17 cellular contexts compared by ENCODE assay signal in genomic region chr16:17328971-17329370, GRCh38.
DNase-seq lines count a peak whose midpoint lies in the region; ATAC-seq and TF ChIP-seq lines count a peak whose summit lies in the region.
"Had no signal": no experiment of that assay in that cellular context is flagged by ENCODE, and none has a peak within 500 bp of the region (broad histone marks: within the 10 kb centered on the region; RNA-seq: fewer than 3 reads in every experiment).

No MANE protein-coding gene starts in this region.

- peak overlapping the region in 2 of 3 experiments; percentile 34 to 72 for H3K27ac Mint-ChIP-seq in nephron
- H3K27ac Mint-ChIP-seq: type B pancreatic cell had no signal

- H2AFZ ChIP-seq in SK-N-SH (ENCODE audit: low read depth), result no peak overlapping the region
- no peak overlapping the region for H2AFZ ChIP-seq in mammary epithelial cell (ENCODE audit: low read depth, low read length)

- 77% methylated on average over 9 of the region's 9 CpGs for WGBS in SK-N-SH (ENCODE audit: low lambda C conversion rate)
- 86% methylated on average over 9 of the region's 9 CpGs for WGBS in mammary epithelial cell (ENCODE audit: low coverage, missing lambda C conversion rate)

- peaks cover 8% of the 10 kb centered on the region for H3K27me3 Mint-ChIP-seq in nephron (ENCODE audit: low read depth)
- H3K27me3 Mint-ChIP-seq: naive B cell, type B pancreatic cell had no signal

- H3K4me3 Mint-ChIP-seq in nephron, result no peak overlapping the region
- H3K4me3 Mint-ChIP-seq: type B pancreatic cell had no signal

- H3K4me1 Mint-ChIP-seq in nephron, result peaks cover 52% of the 10 kb centered on the region

- peak; percentile 63 for DNase-seq in SK-N-SH
- peak; percentile 75 for DNase-seq in fibroblast of mammary gland (ENCODE audit: low read depth)
- peak in 1 of 2 donors; percentile 69 for DNase-seq in uterus
- no peak for DNase-seq in mammary epithelial cell
- DNase-seq: activated naive CD4-positive, alpha-beta T cell treated with Interleukin-2 at 50 U/mL for 16 hours; Calu3; central memory CD4-positive, alpha-beta T cell; KG1; naive B cell; NCI-H1930 had no signal

- CTCF ChIA-PET in SK-N-SH (lab: Yijun Ruan, JAX), result interaction anchor here (1.6 kb wide), 2 partner anchors 31 to 140 kb away, joined by 3 to 6 read pairs; no protein-coding TSS in a partner anchor
- CTCF ChIA-PET in mammary epithelial cell (lab: Charles Lee; ENCODE audit: low non-redundant PET), result no interaction called here

- no peaks in the 10 kb centered on the region for H3K9me3 Mint-ChIP-seq in nephron
- H3K9me3 Mint-ChIP-seq: naive B cell, type B pancreatic cell had no signal

- no peak for TF ChIP-seq EP300 in SK-N-SH (IDR thresholded peaks at IDR 0.05; ENCODE audit: borderline replicate concordance in 1 of 2, low read depth in 1 of 2, low read length in 1 of 2)

- H3K9me3 ChIP-seq in SK-N-SH, result no peaks in the 10 kb centered on the region
- no peaks in the 10 kb centered on the region for H3K9me3 ChIP-seq in uterus
- no peaks in the 10 kb centered on the region for H3K9me3 ChIP-seq in mammary epithelial cell (replicated peaks; ENCODE audit: insufficient read depth, low read length)
- H3K9me3 ChIP-seq: Peyer's patch had no signal

- H3K36me3 ChIP-seq in SK-N-SH (replicated peaks in 1 of 2; ENCODE audit: control insufficient read depth in 1 of 2, insufficient read depth in 2 of 2, low read length in 1 of 2) (peaks cover 0 to 5% of the 10 kb centered on the region in 2 experiments), uterus (no peaks in the 10 kb centered on the region), mammary epithelial cell (ENCODE audit: insufficient read depth, low read length) (no peaks in the 10 kb centered on the region)
- H3K36me3 ChIP-seq: Peyer's patch had no signal

- intact Hi-C loops in uterus (cut with DNase I; ENCODE audit: low total_unique reads) (no loop called here), mammary epithelial cell (cut with micrococcal nuclease) (no loop called here)

- no peaks in the 10 kb centered on the region for H3K27me3 ChIP-seq in SK-N-SH (ENCODE audit: insufficient read depth)
- no peaks in the 10 kb centered on the region for H3K27me3 ChIP-seq in uterus
- no peaks in the 10 kb centered on the region for H3K27me3 ChIP-seq in mammary epithelial cell (ENCODE audit: insufficient read depth, low read length)
- H3K27me3 ChIP-seq: Peyer's patch had no signal

- no TSS peak for BruUV-seq in mammary epithelial cell (replicated peaks; lab: Mats Ljungman, UMichigan)

- H3K79me2 ChIP-seq in SK-N-SH (ENCODE audit: insufficient read depth) (peaks cover 98% of the 10 kb centered on the region), mammary epithelial cell (ENCODE audit: insufficient read depth, low read length) (no peaks in the 10 kb centered on the region)

- H3K4me3 ChIP-seq in SK-N-SH (ENCODE audit: low read depth in 2 of 2, low read length in 1 of 2) (no peak overlapping the region), fibroblast of mammary gland (ENCODE audit: control insufficient read depth, low read depth, low read length) (no peak overlapping the region), uterus (no peak overlapping the region), mammary epithelial cell (replicated peaks in 1 of 3; ENCODE audit: insufficient read depth in 1 of 3, low read depth in 2 of 3, low read length in 3 of 3) (no peak overlapping the region)
- H3K4me3 ChIP-seq: Peyer's patch, skin epidermis had no signal

- H3K36me3 Mint-ChIP-seq in nephron (ENCODE audit: low read depth), result no peaks in the 10 kb centered on the region
- H3K36me3 Mint-ChIP-seq: type B pancreatic cell had no signal

- H3K4me1 ChIP-seq in SK-N-SH (ENCODE audit: control insufficient read depth in 1 of 2, insufficient read depth in 2 of 2, low read depth in 1 of 2, low read length in 1 of 2), result peaks cover 0 to 30% of the 10 kb centered on the region in 2 experiments; a peak in 2 of 4 replicates
- H3K4me1 ChIP-seq in uterus, result peaks cover 0 to 5% of the 10 kb centered on the region in 2 donors
- H3K4me1 ChIP-seq in mammary epithelial cell (ENCODE audit: insufficient read depth, low read length), result no peaks in the 10 kb centered on the region

- TF ChIP-seq RAD21 in SK-N-SH (IDR thresholded peaks at IDR 0.05; ENCODE audit: low read length), result no peak

- TF ChIP-seq POLR2A in uterus (IDR thresholded peaks at IDR 0.05), result no peak

- dilution Hi-C loops in mammary epithelial cell (cut with HindIII; ENCODE audit: low sequenced_read_pairs), result no loop called here

- peak overlapping the region in 1 of 2 experiments; percentile 84; a peak in 2 of 4 replicates for H3K27ac ChIP-seq in SK-N-SH (ENCODE audit: low read depth in 2 of 2, low read length in 1 of 2)
- peak overlapping the region; percentile 63 to 78 for H3K27ac ChIP-seq in uterus
- H3K27ac ChIP-seq in mammary epithelial cell (ENCODE audit: insufficient read depth, low read depth, low read length), result no peak overlapping the region

- TF ChIP-seq CTCF in SK-N-SH (IDR thresholded peaks at IDR 0.05) (no peak), fibroblast of mammary gland (conservative IDR thresholded peaks at IDR 0.05; ENCODE audit: control insufficient read depth, insufficient read depth, low read depth, low read length) (no peak), nephron (IDR thresholded peaks at IDR 0.05; ENCODE audit: unreplicated experiment in 3 of 3) (no peak), uterus (IDR thresholded peaks at IDR 0.05) (no peak), mammary epithelial cell (conservative IDR thresholded peaks at IDR 0.05 in 1 of 2, IDR thresholded peaks at IDR 0.05 in 1 of 2; ENCODE audit: extremely low read depth in 1 of 2, insufficient read depth in 1 of 2, low read depth in 1 of 2, low read length in 2 of 2) (no peak)

- H4K20me1 ChIP-seq in SK-N-SH (ENCODE audit: insufficient read depth) (peaks cover 95% of the 10 kb centered on the region), mammary epithelial cell (ENCODE audit: insufficient read depth, low read length) (no peaks in the 10 kb centered on the region)

- H3K9ac ChIP-seq in SK-N-SH (no peak overlapping the region), mammary epithelial cell (ENCODE audit: insufficient read depth, low read length) (no peak overlapping the region)

- H3K9me2 ChIP-seq in SK-N-SH, result no peaks in the 10 kb centered on the region

- peaks cover 22% of the 10 kb centered on the region for H3F3A ChIP-seq in SK-N-SH (replicated peaks; ENCODE audit: insufficient read depth)

- no peak overlapping the region for H3K4me2 ChIP-seq in SK-N-SH
- H3K4me2 ChIP-seq in mammary epithelial cell (ENCODE audit: insufficient read depth, low read depth, low read length), result no peak overlapping the region

- POLR2A ChIA-PET in SK-N-SH (lab: Yijun Ruan, JAX), result interaction anchor here (1.0 kb wide), 1 partner anchor 16 kb away, joined by 3 read pairs; no protein-coding TSS in a partner anchor

- ATAC-seq in SK-N-SH treated with all-trans-retinoic acid at 6 μM for 48 hours (no peak), GM21619 (IDR thresholded peaks at IDR 0.05; ENCODE audit: unreplicated experiment) (no peak), HG02885 (IDR thresholded peaks at IDR 0.05; ENCODE audit: poor library complexity, unreplicated experiment) (no peak)

- in situ Hi-C loops in mammary epithelial cell (cut with MboI; ENCODE audit: low sequenced_read_pairs in 2 of 2), result no loop called here

TF ChIP-seq in SK-N-SH, 30 proteins besides CTCF, POLR2A, EP300 and RAD21 (continues in another document):
- TF ChIP-seq RXRA (IDR thresholded peaks at IDR 0.05; ENCODE audit: borderline replicate concordance, low read depth) (no peak), MXI1 (IDR thresholded peaks at IDR 0.05; ENCODE audit: low read depth, low read length) (peak; percentile 42; the same call in 1 of the 2 replicates), FOXJ3 (CRISPR knock-in tag; IDR thresholded peaks at IDR 0.05) (no peak)
- TF ChIP-seq, protein P1, sequence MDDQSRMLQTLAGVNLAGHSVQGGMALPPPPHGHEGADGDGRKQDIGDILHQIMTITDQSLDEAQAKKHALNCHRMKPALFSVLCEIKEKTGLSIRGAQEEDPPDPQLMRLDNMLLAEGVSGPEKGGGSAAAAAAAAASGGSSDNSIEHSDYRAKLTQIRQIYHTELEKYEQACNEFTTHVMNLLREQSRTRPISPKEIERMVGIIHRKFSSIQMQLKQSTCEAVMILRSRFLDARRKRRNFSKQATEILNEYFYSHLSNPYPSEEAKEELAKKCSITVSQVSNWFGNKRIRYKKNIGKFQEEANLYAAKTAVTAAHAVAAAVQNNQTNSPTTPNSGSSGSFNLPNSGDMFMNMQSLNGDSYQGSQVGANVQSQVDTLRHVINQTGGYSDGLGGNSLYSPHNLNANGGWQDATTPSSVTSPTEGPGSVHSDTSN (IDR thresholded peaks at IDR 0.05), result no peak

TF ChIP-seq in SK-N-SH treated with all-trans-retinoic acid at 6 μM for 48 hours, 23 proteins besides CTCF, POLR2A, EP300 and RAD21 (continues in another document):
- no peak for TF ChIP-seq ARNTL (CRISPR knock-in tag; IDR thresholded peaks at IDR 0.05; ENCODE audit: borderline replicate concordance, low read depth)
- TF ChIP-seq ZC3H10 (CRISPR knock-in tag; IDR thresholded peaks at IDR 0.05), result no peak
- no peak for TF ChIP-seq ESRRG (CRISPR knock-in tag; IDR thresholded peaks at IDR 0.05)
- TF ChIP-seq BACH2 (CRISPR knock-in tag; IDR thresholded peaks at IDR 0.05; ENCODE audit: borderline replicate concordance), result no peak
- no peak for TF ChIP-seq ZNF70 (CRISPR knock-in tag; IDR thresholded peaks at IDR 0.05)
- no peak for TF ChIP-seq TCF4 (CRISPR knock-in tag; IDR thresholded peaks at IDR 0.05; ENCODE audit: borderline replicate concordance)
- no peak for TF ChIP-seq ZNF8 (CRISPR knock-in tag; IDR thresholded peaks at IDR 0.05)
- no peak for TF ChIP-seq SNAI2 (CRISPR knock-in tag; IDR thresholded peaks at IDR 0.05)
- TF ChIP-seq RARB (CRISPR knock-in tag; IDR thresholded peaks at IDR 0.05), result no peak
- TF ChIP-seq OSR1 (CRISPR knock-in tag; IDR thresholded peaks at IDR 0.05), result no peak
- no peak for TF ChIP-seq TOX (CRISPR knock-in tag; IDR thresholded peaks at IDR 0.05; ENCODE audit: borderline replicate concordance)
- TF ChIP-seq, protein P2, sequence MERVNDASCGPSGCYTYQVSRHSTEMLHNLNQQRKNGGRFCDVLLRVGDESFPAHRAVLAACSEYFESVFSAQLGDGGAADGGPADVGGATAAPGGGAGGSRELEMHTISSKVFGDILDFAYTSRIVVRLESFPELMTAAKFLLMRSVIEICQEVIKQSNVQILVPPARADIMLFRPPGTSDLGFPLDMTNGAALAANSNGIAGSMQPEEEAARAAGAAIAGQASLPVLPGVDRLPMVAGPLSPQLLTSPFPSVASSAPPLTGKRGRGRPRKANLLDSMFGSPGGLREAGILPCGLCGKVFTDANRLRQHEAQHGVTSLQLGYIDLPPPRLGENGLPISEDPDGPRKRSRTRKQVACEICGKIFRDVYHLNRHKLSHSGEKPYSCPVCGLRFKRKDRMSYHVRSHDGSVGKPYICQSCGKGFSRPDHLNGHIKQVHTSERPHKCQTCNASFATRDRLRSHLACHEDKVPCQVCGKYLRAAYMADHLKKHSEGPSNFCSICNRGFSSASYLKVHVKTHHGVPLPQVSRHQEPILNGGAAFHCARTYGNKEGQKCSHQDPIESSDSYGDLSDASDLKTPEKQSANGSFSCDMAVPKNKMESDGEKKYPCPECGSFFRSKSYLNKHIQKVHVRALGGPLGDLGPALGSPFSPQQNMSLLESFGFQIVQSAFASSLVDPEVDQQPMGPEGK (CRISPR knock-in tag; IDR thresholded peaks at IDR 0.05; ENCODE audit: borderline replicate concordance), result no peak
